ENCODE assay signal across 18 cellular contexts in the genomic region with DNA sequence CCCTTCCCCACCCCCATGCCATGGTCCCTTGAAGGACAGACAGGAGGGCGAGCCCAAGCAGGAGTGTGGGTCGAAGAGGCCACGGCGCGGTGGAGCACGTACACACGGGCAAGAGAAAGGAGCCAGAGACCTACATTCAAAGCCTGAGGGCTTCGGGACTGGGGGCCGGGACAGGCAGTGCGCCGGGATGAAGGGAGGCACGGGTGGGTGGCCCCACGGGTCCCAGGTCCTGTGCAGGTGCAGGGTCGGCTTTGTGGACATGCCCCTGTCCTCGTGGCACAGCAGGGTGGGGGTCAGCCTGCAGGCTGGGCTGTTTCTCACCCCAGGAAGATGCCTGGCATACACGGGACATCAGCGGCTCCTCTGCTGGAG.
DNase-seq lines count a peak whose midpoint lies in the region; ATAC-seq lines count a peak whose summit lies in the region.
"Had no signal": no experiment of that assay in that cellular context is flagged by ENCODE, and none has a peak within 500 bp of the region (broad histone marks: within the 10 kb centered on the region; RNA-seq: fewer than 3 reads in every experiment).

No MANE protein-coding gene starts in this region.

- peaks cover 26% of the 10 kb centered on the region for H3K27me3 Mint-ChIP-seq in T-helper 1 cell treated with Interleukin-12 subunit alpha and Interleukin-12 subunit beta and Interleukin-4 antibody, amounts not matched to agents 30 μg/mL and 1 μg/mL, for 36 hours (ENCODE audit: low read depth)
- H3K27me3 Mint-ChIP-seq in stimulated activated naive B cell treated with anti-CD40 and anti-IgM and Interleukin-4, amounts not matched to agents 10 μg/mL and 1 μg/mL and 100 μg/mL, for 72 hours = peaks cover 65 to 84% of the 10 kb centered on the region in 2 donors

- peak overlapping the region in 8 of 11 experiments; percentile 20 to 97 (median 93); a peak in 13 of 22 replicates for H3K4me2 ChIP-seq in BLaER1 treated with 17β-estradiol and CSF1 and Interleukin-3, amounts not matched to agents 10 nM and 100 nM

- peaks cover 0 to 17% (median 0%) of the 10 kb centered on the region in 11 experiments; a peak in 4 of 22 replicates for H3K27me3 ChIP-seq in BLaER1 treated with 17β-estradiol and CSF1 and Interleukin-3, amounts not matched to agents 10 nM and 100 nM

- H3K36me3 Mint-ChIP-seq in T-helper 1 cell treated with Interleukin-12 subunit alpha and Interleukin-12 subunit beta and Interleukin-4 antibody, amounts not matched to agents 30 μg/mL and 1 μg/mL, for 36 hours (ENCODE audit: low read depth) = no peaks in the 10 kb centered on the region
- H3K36me3 Mint-ChIP-seq in stimulated activated naive B cell treated with anti-CD40 and anti-IgM and Interleukin-4, amounts not matched to agents 10 μg/mL and 1 μg/mL and 100 μg/mL, for 72 hours = no peaks in the 10 kb centered on the region
- H3K36me3 Mint-ChIP-seq: CD4-positive, CD25-positive, alpha-beta regulatory T cell; CD8-positive, alpha-beta memory T cell had no signal

- H3K4me1 Mint-ChIP-seq in T-helper 1 cell treated with Interleukin-12 subunit alpha and Interleukin-12 subunit beta and Interleukin-4 antibody, amounts not matched to agents 30 μg/mL and 1 μg/mL, for 36 hours (ENCODE audit: low read depth) = peaks cover 11% of the 10 kb centered on the region
- peaks cover 19 to 20% of the 10 kb centered on the region in 2 donors for H3K4me1 Mint-ChIP-seq in stimulated activated naive B cell treated with anti-CD40 and anti-IgM and Interleukin-4, amounts not matched to agents 10 μg/mL and 1 μg/mL and 100 μg/mL, for 72 hours

- no peak overlapping the region for H3K4me3 Mint-ChIP-seq in T-helper 1 cell treated with Interleukin-12 subunit alpha and Interleukin-12 subunit beta and Interleukin-4 antibody, amounts not matched to agents 30 μg/mL and 1 μg/mL, for 36 hours
- H3K4me3 Mint-ChIP-seq in stimulated activated naive B cell treated with anti-CD40 and anti-IgM and Interleukin-4, amounts not matched to agents 10 μg/mL and 1 μg/mL and 100 μg/mL, for 72 hours = no peak overlapping the region
- H3K4me3 Mint-ChIP-seq: HFFc6 had no signal

- H3K9ac ChIP-seq in BLaER1 treated with 17β-estradiol and CSF1 and Interleukin-3, amounts not matched to agents 10 nM and 100 nM = no peak overlapping the region

- peak overlapping the region; percentile 36 for H3K27ac Mint-ChIP-seq in T-helper 1 cell treated with Interleukin-12 subunit alpha and Interleukin-12 subunit beta and Interleukin-4 antibody, amounts not matched to agents 30 μg/mL and 1 μg/mL, for 36 hours
- peak overlapping the region; percentile 14 for H3K27ac Mint-ChIP-seq in stimulated activated naive B cell treated with anti-CD40 and anti-IgM and Interleukin-4, amounts not matched to agents 10 μg/mL and 1 μg/mL and 100 μg/mL, for 72 hours
- H3K27ac Mint-ChIP-seq: CD4-positive, CD25-positive, alpha-beta regulatory T cell; HFFc6 had no signal

- no peak for DNase-seq in T-helper 1 cell
- no peak for DNase-seq in stimulated activated naive B cell treated with anti-CD40 and anti-IgM and Interleukin-4, amounts not matched to agents 10 μg/mL and 1 μg/mL and 100 μg/mL, for 72 hours
- DNase-seq in HUDEP-2 (lab: John Stamatoyannopoulos, UW; ENCODE audit: unreplicated experiment in 76 of 76) = no peak
- no peak for DNase-seq in medulla oblongata (ENCODE audit: extremely low spot score)
- DNase-seq: BE2C; CD4-positive, CD25-positive, alpha-beta regulatory T cell; CD8-positive, alpha-beta memory T cell; DMS 273 treated with DMSO at 0.1 percent for 48 hours; DMS79 treated with DMSO at 0.1 percent for 48 hours; GF-D8; GOT3; HFFc6 had no signal

- H3K9me3 Mint-ChIP-seq in T-helper 1 cell treated with Interleukin-12 subunit alpha and Interleukin-12 subunit beta and Interleukin-4 antibody, amounts not matched to agents 30 μg/mL and 1 μg/mL, for 36 hours = no peaks in the 10 kb centered on the region
- no peaks in the 10 kb centered on the region for H3K9me3 Mint-ChIP-seq in stimulated activated naive B cell treated with anti-CD40 and anti-IgM and Interleukin-4, amounts not matched to agents 10 μg/mL and 1 μg/mL and 100 μg/mL, for 72 hours
- H3K9me3 Mint-ChIP-seq: CD4-positive, CD25-positive, alpha-beta regulatory T cell; HFFc6 had no signal

- no peaks in the 10 kb centered on the region for H3K9me3 ChIP-seq in BLaER1 treated with 17β-estradiol and CSF1 and Interleukin-3, amounts not matched to agents 10 nM and 100 nM (replicated peaks in 1 of 11)
- H3K9me3 ChIP-seq: BE2C, HAP-1 had no signal

- peaks cover 0 to 34% (median 6%) of the 10 kb centered on the region in 11 experiments; a peak in 8 of 22 replicates for H4K20me1 ChIP-seq in BLaER1 treated with 17β-estradiol and CSF1 and Interleukin-3, amounts not matched to agents 10 nM and 100 nM

- no peak for ATAC-seq in stimulated activated naive B cell treated with anti-CD40 and anti-IgM and Interleukin-4, amounts not matched to agents 10 μg/mL and 1 μg/mL and 100 μg/mL, for 72 hours (replicated peaks)
- ATAC-seq in GM21717 (IDR thresholded peaks at IDR 0.05; ENCODE audit: unreplicated experiment) = no peak

- H3K27ac ChIP-seq in BLaER1 treated with 17β-estradiol and CSF1 and Interleukin-3, amounts not matched to agents 10 nM and 100 nM = no peak overlapping the region
- H3K27ac ChIP-seq in angular gyrus (ENCODE audit: low read depth, low read length) = peak overlapping the region; percentile 3
- H3K27ac ChIP-seq: C4-2B had no signal

- H3K36me3 ChIP-seq in BLaER1 treated with 17β-estradiol and CSF1 and Interleukin-3, amounts not matched to agents 10 nM and 100 nM = peaks cover 0 to 11% (median 0%) of the 10 kb centered on the region in 11 experiments; a peak in 2 of 22 replicates
- H3K36me3 ChIP-seq: BE2C, HAP-1 had no signal

- H3K4me1 ChIP-seq in BLaER1 treated with 17β-estradiol and CSF1 and Interleukin-3, amounts not matched to agents 10 nM and 100 nM = peaks cover 6 to 51% (median 39%) of the 10 kb centered on the region in 10 experiments
- H3K4me1 ChIP-seq: BE2C, HAP-1 had no signal

- H3K4me3 ChIP-seq in BLaER1 treated with 17β-estradiol and CSF1 and Interleukin-3, amounts not matched to agents 10 nM and 100 nM = no peak overlapping the region
- H3K4me3 ChIP-seq: HAP-1 had no signal
